24 cellular contexts compared by ENCODE assay signal in genomic region chr4:40401096-40401495, GRCh38.
"Had no signal": no experiment of that assay in that cellular context is flagged by ENCODE, and none has a peak within 500 bp of the region (broad histone marks: within the 10 kb centered on the region; RNA-seq: fewer than 3 reads in every experiment).

No MANE protein-coding gene starts in this region.

- H3K4me1 ChIP-seq: colonic mucosa had no signal

- H3K27me3 ChIP-seq: colonic mucosa, dorsolateral prefrontal cortex, esophagus muscularis mucosa, esophagus squamous epithelium, foreskin keratinocyte, gastrocnemius medialis, gastroesophageal sphincter, heart left ventricle, heart right ventricle had no signal

- H3K4me3 Mint-ChIP-seq: dendritic cell treated with granulocyte-macrophage colony-stimulating factor and Interleukin-4, amounts not matched to agents 40 ng/mL and 50 ng/mL, for 4 days; effector memory CD8-positive, alpha-beta T cell; endodermal cell had no signal

- H3K9me3 Mint-ChIP-seq: dendritic cell treated with granulocyte-macrophage colony-stimulating factor and Interleukin-4, amounts not matched to agents 40 ng/mL and 50 ng/mL, for 4 days; effector memory CD8-positive, alpha-beta T cell had no signal

- H3K36me3 ChIP-seq: colonic mucosa, esophagus muscularis mucosa, esophagus squamous epithelium, gastrocnemius medialis, gastroesophageal sphincter, heart left ventricle, heart right ventricle had no signal

- ATAC-seq: effector memory CD8-positive, alpha-beta T cell; esophagus mucosa; foreskin keratinocyte; gastrocnemius medialis; gastroesophageal sphincter; heart left ventricle had no signal

- DNase-seq: colonic mucosa; cortex of kidney; dermis blood vessel endothelial cell; dorsolateral prefrontal cortex; effector CD4-positive, alpha-beta T cell; effector CD8-positive, alpha-beta T cell; effector memory CD4-positive, alpha-beta T cell; effector memory CD8-positive, alpha-beta T cell; endodermal cell; erythroblast; esophagus squamous epithelium; foreskin keratinocyte; foreskin melanocyte; gastrocnemius medialis; glutamatergic neuron; head of caudate nucleus; heart right ventricle had no signal

- H3K27me3 Mint-ChIP-seq: dendritic cell treated with granulocyte-macrophage colony-stimulating factor and Interleukin-4, amounts not matched to agents 40 ng/mL and 50 ng/mL, for 4 days had no signal

- H3K4me3 ChIP-seq: colonic mucosa, coronary artery, dorsolateral prefrontal cortex, esophagus muscularis mucosa, esophagus squamous epithelium, gastrocnemius medialis, gastroesophageal sphincter, heart left ventricle, heart right ventricle had no signal

- H3K27ac Mint-ChIP-seq: dendritic cell treated with granulocyte-macrophage colony-stimulating factor and Interleukin-4, amounts not matched to agents 40 ng/mL and 50 ng/mL, for 4 days; effector memory CD8-positive, alpha-beta T cell; endodermal cell had no signal

- H3K9me3 ChIP-seq: colonic mucosa, esophagus muscularis mucosa, esophagus squamous epithelium, gastrocnemius medialis, gastroesophageal sphincter, heart left ventricle, heart right ventricle had no signal

- H3K27ac ChIP-seq: colonic mucosa, coronary artery, dorsolateral prefrontal cortex, epithelial cell of prostate, esophagus muscularis mucosa, esophagus squamous epithelium, foreskin keratinocyte, gastrocnemius medialis, gastroesophageal sphincter, heart left ventricle, heart right ventricle had no signal
